In the genomic region with DNA sequence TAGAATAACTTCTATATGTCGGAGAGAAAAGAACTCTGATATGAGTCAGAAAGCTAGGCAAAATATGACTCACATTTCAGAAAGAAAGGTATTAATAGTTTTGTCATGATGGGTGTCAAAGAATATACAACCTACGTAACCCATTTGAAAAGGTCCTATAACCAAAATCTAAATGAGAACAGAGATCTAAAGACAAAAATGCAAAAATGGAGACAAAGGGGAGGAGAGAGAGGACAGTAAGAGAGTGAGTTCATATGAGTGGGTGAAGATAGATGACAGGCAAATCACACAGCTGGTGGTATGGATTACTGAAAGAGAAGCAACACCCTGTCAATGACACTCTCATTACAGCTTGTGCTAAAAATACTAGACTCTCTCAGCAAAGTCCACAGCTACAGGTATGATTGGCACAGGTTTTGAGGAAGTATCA, we compare ENCODE assay signal across 9 cellular contexts. TPM values are rescaled to one million over a fixed set of nuclear protein-coding genes. Genes with fewer than 3 reads are reported as not detected.
DNase-seq lines count a peak whose midpoint lies in the region; ATAC-seq and TF ChIP-seq lines count a peak whose summit lies in the region.
"Had no signal": no experiment of that assay in that cellular context is flagged by ENCODE, and none has a peak within 500 bp of the region (broad histone marks: within the 10 kb centered on the region; RNA-seq: fewer than 3 reads in every experiment).

No MANE protein-coding gene starts in this region.

- H3K36me3 ChIP-seq in HEK293 (ENCODE audit: control insufficient read depth in 2 of 2, insufficient read depth in 1 of 2, low read length in 2 of 2): peaks cover 25 to 42% of the 10 kb centered on the region in 2 experiments
- peaks cover 12% of the 10 kb centered on the region; the same call in 1 of the 2 replicates for H3K36me3 ChIP-seq in IMR-90 (ENCODE audit: control insufficient read depth, insufficient read depth, low read length)
- peaks cover 0 to 12% (median 0%) of the 10 kb centered on the region in 3 experiments for H3K36me3 ChIP-seq in naive thymus-derived CD4-positive, alpha-beta T cell (ENCODE audit: control insufficient read depth in 2 of 3, insufficient read depth in 3 of 3, low read length in 3 of 3)

- H2BK5ac ChIP-seq in IMR-90 (ENCODE audit: low read depth, low read length, poor library complexity, severe bottlenecking): no peak overlapping the region

- CTCF ChIA-PET in HEK293 (lab: Yijun Ruan, JAX) (no interaction called here), IMR-90 (lab: Yijun Ruan, JAX) (no interaction called here)
- CTCF ChIA-PET in naive thymus-derived CD4-positive, alpha-beta T cell (lab: Charles Lee): interaction anchor here (0.8 kb wide), 1 partner anchor 60 kb away, joined by 4 read pairs; no protein-coding TSS in a partner anchor

- H3K4me1 ChIP-seq in HEK293 (ENCODE audit: control insufficient read depth, insufficient read depth, low read length) (no peaks in the 10 kb centered on the region), IMR-90 (ENCODE audit: control insufficient read depth, insufficient read depth, low read length) (peaks cover 5% of the 10 kb centered on the region)
- no peaks in the 10 kb centered on the region for H3K4me1 ChIP-seq in naive thymus-derived CD4-positive, alpha-beta T cell (ENCODE audit: control insufficient read depth in 2 of 2, insufficient read depth in 2 of 2, low read length in 2 of 2)

- H3K27ac Mint-ChIP-seq in naive thymus-derived CD4-positive, alpha-beta T cell: peak overlapping the region in 2 of 9 donors; percentile 1 to 66

- no peaks in the 10 kb centered on the region for H3K9me3 Mint-ChIP-seq in naive thymus-derived CD4-positive, alpha-beta T cell

- no peak overlapping the region for H2AK5ac ChIP-seq in IMR-90 (ENCODE audit: low read depth, low read length)

- H3K27ac ChIP-seq in HEK293 (ENCODE audit: extremely low read depth, low read depth, low read length) (no peak overlapping the region), IMR-90 (ENCODE audit: insufficient read depth, low read length) (no peak overlapping the region)
- H3K27ac ChIP-seq in naive thymus-derived CD4-positive, alpha-beta T cell (ENCODE audit: low read depth, low read length): no peak overlapping the region

- H3K4ac ChIP-seq in IMR-90 (ENCODE audit: low read depth, low read length): no peak overlapping the region

- in situ Hi-C loops in IMR-90 (cut with MboI; ENCODE audit: low sequenced_read_pairs): loop anchor here (25.0 kb wide), 1 partner anchor 292 kb away; no protein-coding TSS in a partner anchor

- H3K9ac ChIP-seq in IMR-90 (ENCODE audit: low read depth, low read length): no peak overlapping the region

- no peak overlapping the region for H2BK20ac ChIP-seq in IMR-90 (ENCODE audit: low read depth, low read length)

- no peak overlapping the region for H3K14ac ChIP-seq in IMR-90 (replicated peaks; ENCODE audit: low read depth, low read length)

- peak; percentile 8 for DNase-seq in activated CD4-positive, alpha-beta T cell treated with anti-CD3 and anti-CD28 coated beads for 48 hours
- DNase-seq in activated CD4-positive, alpha-beta T cell treated with anti-CD3 and anti-CD28 coated beads, Interleukin-2, amount 50 U/mL, for 1 hour: no peak
- DNase-seq in IMR-90 (peak; percentile 41), NCI-H146 treated with DMSO at 0.1 percent for 48 hours (lab: John Stamatoyannopoulos, UW; ENCODE audit: unreplicated experiment) (no peak), activated gamma-delta T cell treated with Interleukin-2 at 50 U/mL for 16 hours (no peak), kidney tubule cell (ENCODE audit: low spot score) (no peak)
- DNase-seq in naive thymus-derived CD4-positive, alpha-beta T cell: no peak
- DNase-seq: activated naive CD4-positive, alpha-beta T cell had no signal

- peak overlapping the region in 1 of 10 donors; percentile 6 for H3K4me3 Mint-ChIP-seq in naive thymus-derived CD4-positive, alpha-beta T cell

- peaks cover 0 to 13% (median 2%) of the 10 kb centered on the region in 7 donors for H3K4me1 Mint-ChIP-seq in naive thymus-derived CD4-positive, alpha-beta T cell

- no peak overlapping the region for H3K4me2 ChIP-seq in IMR-90 (ENCODE audit: low read depth, low read length)

- TF ChIP-seq POLR2A in IMR-90 (IDR thresholded peaks at IDR 0.05; ENCODE audit: low read depth, low read length): no peak

- POLR2A ChIA-PET in HEK293 (lab: Yijun Ruan, JAX) (no interaction called here), IMR-90 (lab: Charles Lee; ENCODE audit: unreplicated experiment) (no interaction called here)
- POLR2A ChIA-PET in naive thymus-derived CD4-positive, alpha-beta T cell (lab: Charles Lee): no interaction called here

- H3K18ac ChIP-seq in IMR-90 (ENCODE audit: low read depth, low read length): no peak overlapping the region

- no TSS peak for BruUV-seq in IMR-90 (replicated peaks; lab: Mats Ljungman, UMichigan)

- H3K23ac ChIP-seq in IMR-90 (ENCODE audit: low read depth, low read length): no peak overlapping the region

- H4K20me1 ChIP-seq in IMR-90 (ENCODE audit: insufficient read depth, low read length): no peaks in the 10 kb centered on the region

- H2AFZ ChIP-seq in IMR-90 (replicated peaks; ENCODE audit: low read length, poor library complexity): no peak overlapping the region

- H3K27me3 ChIP-seq in IMR-90 (ENCODE audit: control insufficient read depth, insufficient read depth, low read length): no peaks in the 10 kb centered on the region
- H3K27me3 ChIP-seq in naive thymus-derived CD4-positive, alpha-beta T cell (ENCODE audit: control insufficient read depth in 2 of 2, insufficient read depth in 2 of 2, low read length in 2 of 2): no peaks in the 10 kb centered on the region

- no peak overlapping the region for H2BK120ac ChIP-seq in IMR-90 (ENCODE audit: low read depth, low read length)

- peak; percentile 42; the same call in 1 of the 2 replicates for ATAC-seq in IMR-90 (ENCODE audit: low read depth)
- ATAC-seq in naive thymus-derived CD4-positive, alpha-beta T cell: peak; percentile 45

- H3K27me3 Mint-ChIP-seq in naive thymus-derived CD4-positive, alpha-beta T cell: no peaks in the 10 kb centered on the region

- H3K4me3 ChIP-seq in HEK293 (ENCODE audit: low read depth, low read length): no peak overlapping the region
- H3K4me3 ChIP-seq in IMR-90 (ENCODE audit: insufficient read depth, low read depth, low read length): no peak overlapping the region
- no peak overlapping the region for H3K4me3 ChIP-seq in naive thymus-derived CD4-positive, alpha-beta T cell (ENCODE audit: low read length)

- no CpG with 5 or more reads among the region's 2 CpGs for WGBS in IMR-90 (ENCODE audit: extremely low coverage in 2 of 2, insufficient read length in 1 of 2), 2 experiments

- TF ChIP-seq CTCF in HEK293 (tag by site-specific recombination; IDR thresholded peaks at IDR 0.05) (no peak), IMR-90 (conservative IDR thresholded peaks at IDR 0.05; ENCODE audit: low read depth, low read length) (no peak)

- intact Hi-C loops in IMR-90 (cut with micrococcal nuclease): no loop called here
- intact Hi-C loops in naive thymus-derived CD4-positive, alpha-beta T cell (cut with micrococcal nuclease): loop anchor here in 1 of 2 donors (2.0 kb wide), 1 partner anchor 25 kb away; a partner anchor contains a TSS

- peaks cover 0 to 6% of the 10 kb centered on the region in 2 experiments; a peak in 1 of 4 replicates for H3K79me1 ChIP-seq in IMR-90 (ENCODE audit: low read depth in 1 of 2, low read length in 2 of 2)

- dilution Hi-C loops in IMR-90 (cut with HindIII; ENCODE audit: low sequenced_read_pairs, unreplicated experiment): no loop called here

- H3K9me1 ChIP-seq in IMR-90 (ENCODE audit: insufficient read depth, low read length): peaks cover 5% of the 10 kb centered on the region; the same call in 1 of the 2 replicates

- TF ChIP-seq RAD21 in IMR-90 (IDR thresholded peaks at IDR 0.05; ENCODE audit: low read length): no peak

- no peak overlapping the region for H4K5ac ChIP-seq in IMR-90 (ENCODE audit: low read depth, low read length)

- H3K36me3 Mint-ChIP-seq in naive thymus-derived CD4-positive, alpha-beta T cell: peaks cover 10 to 66% (median 37%) of the 10 kb centered on the region in 5 donors

- no peak overlapping the region for H3K56ac ChIP-seq in IMR-90 (ENCODE audit: extremely low read depth, insufficient read depth, low read length)

- no peaks in the 10 kb centered on the region for H3K9me3 ChIP-seq in HEK293 (ENCODE audit: control insufficient read depth, insufficient read depth, low read depth, low read length)
- no peaks in the 10 kb centered on the region for H3K9me3 ChIP-seq in IMR-90 (ENCODE audit: control insufficient read depth, insufficient read depth, low read length)
- no peaks in the 10 kb centered on the region for H3K9me3 ChIP-seq in naive thymus-derived CD4-positive, alpha-beta T cell (ENCODE audit: control insufficient read depth in 2 of 3, low read length in 3 of 3)

- no peak overlapping the region for H2AK9ac ChIP-seq in IMR-90 (replicated peaks; ENCODE audit: low read depth, low read length, poor library complexity)

- no peak overlapping the region for H4K8ac ChIP-seq in IMR-90 (ENCODE audit: low read depth in 2 of 2, low read length in 2 of 2)

- no peak overlapping the region for H2BK15ac ChIP-seq in IMR-90 (ENCODE audit: low read depth, low read length)

- H4K91ac ChIP-seq in IMR-90 (ENCODE audit: insufficient read depth, low read depth, low read length): no peak overlapping the region

TF ChIP-seq in HEK293, 187 proteins besides CTCF, POLR2A, EP300 and RAD21:
- no peak for TF ChIP-seq ZBTB20 (tag by site-specific recombination; IDR thresholded peaks at IDR 0.05)
- peak; percentile 78 for TF ChIP-seq ZNF133 (tag by site-specific recombination; IDR thresholded peaks at IDR 0.05)

TF ChIP-seq in IMR-90, 13 proteins besides CTCF, POLR2A, EP300 and RAD21:
- TF ChIP-seq FOS (IDR thresholded peaks at IDR 0.05; ENCODE audit: low read depth, low read length): peak; percentile 34
- no peak for TF ChIP-seq BHLHE40 (IDR thresholded peaks at IDR 0.05; ENCODE audit: low read depth, low read length)

RNA-seq across cellular contexts. Expression of a gene that starts 25.6 kb away (rescaled TPM):
- total RNA-seq in IMR-90 (2012; rRNA removed): 41.9 and 43.6 TPM in 2 replicates
- polyA plus RNA-seq in IMR-90 (2012; rRNA removed): 15.8 and 19.5 TPM in 2 replicates
- 5.3 TPM in 2 replicates for polyA plus RNA-seq in IMR-90 (2012; cell fraction: cytosol; rRNA removed)
- 3.9 and 25.7 TPM in 2 replicates for polyA plus RNA-seq in IMR-90 (2012; cell fraction: nucleus; rRNA removed; ENCODE audit: low replicate concordance)
- total RNA-seq in naive thymus-derived CD4-positive, alpha-beta T cell: 10 to 100 TPM in 2 of 5 experiments, 1 to 10 TPM in 3; 6.3 to 16.4 (median 8.7) TPM
- polyA plus RNA-seq in naive thymus-derived CD4-positive, alpha-beta T cell: 10 to 100 TPM; 15.4 to 15.6 TPM

RNA-seq across cellular contexts. Expression of a gene that starts 26.0 kb away (rescaled TPM):
- total RNA-seq in IMR-90 (2012; rRNA removed): 58.1 and 65.0 TPM in 2 replicates
- 86.1 and 92.9 TPM in 2 replicates for polyA plus RNA-seq in IMR-90 (2012; rRNA removed)
- 28.3 and 30.7 TPM in 2 replicates for polyA plus RNA-seq in IMR-90 (2012; cell fraction: cytosol; rRNA removed)
- 10.4 and 40.8 TPM in 2 replicates for polyA plus RNA-seq in IMR-90 (2012; cell fraction: nucleus; rRNA removed; ENCODE audit: low replicate concordance)
- total RNA-seq in naive thymus-derived CD4-positive, alpha-beta T cell: 10 to 100 TPM; 24.6 to 52.1 (median 28.0) TPM
- polyA plus RNA-seq in naive thymus-derived CD4-positive, alpha-beta T cell: 10 to 100 TPM; 73.2 to 79.3 TPM

Comparison
In these comparisons a context has a peak if more than half of its experiments do, and no peak if none do; other contexts are left out.
1. DNase-seq: peak in activated CD4-positive, alpha-beta T cell treated with anti-CD3 and anti-CD28 coated beads for 48 hours (single experiment) and IMR-90 (single experiment); none in activated CD4-positive, alpha-beta T cell treated with anti-CD3 and anti-CD28 coated beads, Interleukin-2, amount 50 U/mL, for 1 hour (single experiment), naive thymus-derived CD4-positive, alpha-beta T cell (0 of 9), NCI-H146 treated with DMSO at 0.1 percent for 48 hours (single experiment), activated gamma-delta T cell treated with Interleukin-2 at 50 U/mL for 16 hours (single experiment) and kidney tubule cell (single experiment).